ENCODE assay signal across 18 cellular contexts in the genomic region with DNA sequence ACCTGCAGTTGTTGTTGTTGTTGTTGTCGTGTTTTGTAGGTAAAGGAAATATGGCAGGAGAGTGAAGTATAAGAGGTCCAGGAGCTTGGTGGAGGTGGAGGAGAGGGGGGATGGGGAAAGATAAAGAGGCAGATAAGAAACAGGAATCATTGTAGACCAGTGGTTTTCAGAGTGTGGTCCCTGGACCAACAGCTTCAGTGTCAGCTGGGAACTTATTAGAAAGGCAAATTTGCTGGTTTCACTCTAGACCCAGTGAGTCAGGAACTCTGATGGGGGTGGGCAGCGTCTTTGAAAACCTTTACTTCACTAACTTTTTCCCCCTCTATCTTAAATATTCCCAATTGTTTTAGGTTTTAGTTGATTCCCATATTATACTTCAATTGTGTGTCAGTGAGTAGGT.
DNase-seq lines count a peak whose midpoint lies in the region; ATAC-seq, FAIRE-seq and TF ChIP-seq lines count a peak whose summit lies in the region.
"Had no signal": no experiment of that assay in that cellular context is flagged by ENCODE, and none has a peak within 500 bp of the region (broad histone marks: within the 10 kb centered on the region; RNA-seq: fewer than 3 reads in every experiment).

No MANE protein-coding gene starts in this region.

- intact Hi-C loops in activated B cell treated with CpG ODN at 0.5 μM for 24 hours (cut with micrococcal nuclease): loop anchor here (1.0 to 10.0 kb wide), 4 partner anchors 48 to 855 kb away; no protein-coding TSS in a partner anchor

- H3K27me3 Mint-ChIP-seq in activated B cell treated with CpG ODN at 0.5 μM for 24 hours: no peaks in the 10 kb centered on the region
- H3K27me3 Mint-ChIP-seq in activated naive CD8-positive, alpha-beta T cell treated with anti-CD3 and anti-CD28 coated beads for 36 hours: peaks cover 26% of the 10 kb centered on the region

- H3K9me3 Mint-ChIP-seq in activated B cell treated with CpG ODN at 0.5 μM for 24 hours: peaks cover 4% of the 10 kb centered on the region
- no peaks in the 10 kb centered on the region for H3K9me3 Mint-ChIP-seq in activated naive CD8-positive, alpha-beta T cell treated with anti-CD3 and anti-CD28 coated beads for 36 hours
- H3K9me3 Mint-ChIP-seq: activated naive CD8-positive, alpha-beta T cell treated with anti-CD3 and anti-CD28 coated beads, Interleukin-2, amount 10 ng/mL, durations not matched to agents 7 days and 5 days; T-helper 2 cell treated with Interferon-gamma antibody and Interleukin-4, amounts not matched to agents 5 μg/mL and 100 μg/mL, for 36 hours had no signal

- TF ChIP-seq CTCF in activated B cell treated with CpG ODN at 0.5 μM for 24 hours (IDR thresholded peaks at IDR 0.05) (no peak), SK-N-SH (IDR thresholded peaks at IDR 0.05) (no peak)

- H3K9me3 ChIP-seq in SK-N-SH (no peaks in the 10 kb centered on the region), small intestine (ENCODE audit: control insufficient read depth, low read depth) (no peaks in the 10 kb centered on the region)
- H3K9me3 ChIP-seq: ovary had no signal

- POLR2A ChIA-PET in activated B cell treated with CpG ODN at 0.5 μM for 24 hours (lab: Charles Lee): interaction anchor here (0.9 to 2.6 kb wide), 5 partner anchors 12 to 167 kb away, joined by 3 to 15 read pairs (median 7); no protein-coding TSS in a partner anchor
- POLR2A ChIA-PET in SK-N-SH (lab: Yijun Ruan, JAX): no interaction called here

- no peaks in the 10 kb centered on the region for H3K9me2 ChIP-seq in SK-N-SH

- FAIRE-seq in small intestine (lab: Jason Lieb, UNC): no peak
- FAIRE-seq: urothelium cell line had no signal

- H3K27me3 ChIP-seq in SK-N-SH (ENCODE audit: insufficient read depth): no peaks in the 10 kb centered on the region
- H3K27me3 ChIP-seq in small intestine (ENCODE audit: control insufficient read depth in 2 of 2, insufficient read depth in 2 of 2, low read length in 2 of 2): no peaks in the 10 kb centered on the region
- H3K27me3 ChIP-seq: ovary had no signal

- H3K4me3 ChIP-seq in SK-N-SH (ENCODE audit: low read depth in 2 of 2, low read length in 1 of 2) (no peak overlapping the region), small intestine (ENCODE audit: low read depth in 1 of 2, low read length in 2 of 2) (no peak overlapping the region)
- H3K4me3 ChIP-seq: ovary had no signal

- peak overlapping the region; percentile 84 for H3K27ac Mint-ChIP-seq in activated B cell treated with CpG ODN at 0.5 μM for 24 hours
- no peak overlapping the region for H3K27ac Mint-ChIP-seq in activated naive CD8-positive, alpha-beta T cell treated with anti-CD3 and anti-CD28 coated beads for 36 hours
- H3K27ac Mint-ChIP-seq: activated naive CD8-positive, alpha-beta T cell treated with anti-CD3 and anti-CD28 coated beads, Interleukin-2, amount 10 ng/mL, durations not matched to agents 7 days and 5 days; T-helper 2 cell treated with Interferon-gamma antibody and Interleukin-4, amounts not matched to agents 5 μg/mL and 100 μg/mL, for 36 hours had no signal

- no peak overlapping the region for H3K27ac ChIP-seq in SK-N-SH (ENCODE audit: low read depth in 2 of 2, low read length in 1 of 2)
- no peak overlapping the region for H3K27ac ChIP-seq in small intestine (ENCODE audit: low read depth in 1 of 2, low read length in 1 of 2)
- H3K27ac ChIP-seq: ovary had no signal

- DNase-seq in activated B cell treated with CpG ODN at 0.5 μM for 24 hours (no peak), SK-N-SH (no peak), H4 (ENCODE audit: low spot score) (no peak), small intestine (no peak)
- DNase-seq in activated naive CD8-positive, alpha-beta T cell treated with anti-CD3 and anti-CD28 coated beads for 36 hours: no peak
- DNase-seq: activated naive CD8-positive, alpha-beta T cell treated with anti-CD3 and anti-CD28 coated beads, Interleukin-2, amount 10 ng/mL, durations not matched to agents 7 days and 5 days; DMS153; H7; mammary epithelial cell; NCI-H1048; NCI-H446; ovary; stimulated activated CD4-positive, alpha-beta T cell treated with anti-CD3 and anti-CD28 coated beads, Interleukin-15, amount 100 ng/mL, for 24 hours had no signal

- peak; percentile 57 for ATAC-seq in GM18498 (IDR thresholded peaks at IDR 0.05; ENCODE audit: unreplicated experiment)
- ATAC-seq in GM21528 (IDR thresholded peaks at IDR 0.05; ENCODE audit: low FRiP score, unreplicated experiment): peak; percentile 63
- ATAC-seq in HG03095 (IDR thresholded peaks at IDR 0.05; ENCODE audit: unreplicated experiment): peak; percentile 39
- peak; percentile 65 for ATAC-seq in activated B cell treated with CpG ODN at 0.5 μM for 24 hours (ENCODE audit: low read depth)

- no peaks in the 10 kb centered on the region for H3K36me3 ChIP-seq in SK-N-SH (replicated peaks in 1 of 2; ENCODE audit: control insufficient read depth in 1 of 2, insufficient read depth in 2 of 2, low read length in 1 of 2)
- H3K36me3 ChIP-seq in small intestine (ENCODE audit: control insufficient read depth in 2 of 2, insufficient read depth in 2 of 2, low read length in 2 of 2): no peaks in the 10 kb centered on the region
- H3K36me3 ChIP-seq: ovary had no signal

- H3K4me1 ChIP-seq in SK-N-SH (ENCODE audit: control insufficient read depth in 1 of 2, insufficient read depth in 2 of 2, low read depth in 1 of 2, low read length in 1 of 2): peaks cover 18 to 23% of the 10 kb centered on the region in 2 experiments
- H3K4me1 ChIP-seq in small intestine (ENCODE audit: control insufficient read depth in 2 of 2, insufficient read depth in 1 of 2, low read depth in 1 of 2, low read length in 1 of 2): no peaks in the 10 kb centered on the region

- CTCF ChIA-PET in activated B cell treated with CpG ODN at 0.5 μM for 24 hours (lab: Charles Lee) (no interaction called here), SK-N-SH (lab: Yijun Ruan, JAX) (interaction anchor here (1.1 to 2.4 kb wide), 3 partner anchors 8 to 175 kb away, joined by 4 to 7 read pairs (median 5); no protein-coding TSS in a partner anchor)

- H3K79me2 ChIP-seq in SK-N-SH (ENCODE audit: insufficient read depth): 0 out of 2 replicates have a peak, but pooled peaks cover 4% of the 10 kb centered on the region

- TF ChIP-seq RAD21 in SK-N-SH (IDR thresholded peaks at IDR 0.05; ENCODE audit: low read length): no peak

- no peak for TF ChIP-seq EP300 in SK-N-SH (IDR thresholded peaks at IDR 0.05; ENCODE audit: borderline replicate concordance in 1 of 2, low read depth in 1 of 2, low read length in 1 of 2)

- WGBS in SK-N-SH (ENCODE audit: low lambda C conversion rate): 73% methylated on average over 2 of the region's 2 CpGs
- WGBS in small intestine, 3 donors: 88 to 93% (median 91%) methylated on average over 2 of the region's 2 CpGs

- no peaks in the 10 kb centered on the region for H4K20me1 ChIP-seq in SK-N-SH (ENCODE audit: insufficient read depth)

- H3K9ac ChIP-seq in SK-N-SH: no peak overlapping the region

- no peak overlapping the region for H2AFZ ChIP-seq in SK-N-SH (ENCODE audit: low read depth)

- H3K4me3 Mint-ChIP-seq in activated B cell treated with CpG ODN at 0.5 μM for 24 hours: peak overlapping the region; percentile 78
- no peak overlapping the region for H3K4me3 Mint-ChIP-seq in activated naive CD8-positive, alpha-beta T cell treated with anti-CD3 and anti-CD28 coated beads for 36 hours
- H3K4me3 Mint-ChIP-seq: activated naive CD8-positive, alpha-beta T cell treated with anti-CD3 and anti-CD28 coated beads, Interleukin-2, amount 10 ng/mL, durations not matched to agents 7 days and 5 days; T-helper 2 cell treated with Interferon-gamma antibody and Interleukin-4, amounts not matched to agents 5 μg/mL and 100 μg/mL, for 36 hours had no signal

- H3K36me3 Mint-ChIP-seq in activated B cell treated with CpG ODN at 0.5 μM for 24 hours (ENCODE audit: low read depth): peaks cover 12% of the 10 kb centered on the region
- no peaks in the 10 kb centered on the region for H3K36me3 Mint-ChIP-seq in activated naive CD8-positive, alpha-beta T cell treated with anti-CD3 and anti-CD28 coated beads for 36 hours
- H3K36me3 Mint-ChIP-seq: activated naive CD8-positive, alpha-beta T cell treated with anti-CD3 and anti-CD28 coated beads, Interleukin-2, amount 10 ng/mL, durations not matched to agents 7 days and 5 days had no signal

- H3K4me2 ChIP-seq in SK-N-SH: no peak overlapping the region

- H3F3A ChIP-seq in SK-N-SH (replicated peaks; ENCODE audit: insufficient read depth): no peaks in the 10 kb centered on the region

- H3K4me1 Mint-ChIP-seq in activated B cell treated with CpG ODN at 0.5 μM for 24 hours: peaks cover 55% of the 10 kb centered on the region
- H3K4me1 Mint-ChIP-seq in activated naive CD8-positive, alpha-beta T cell treated with anti-CD3 and anti-CD28 coated beads for 36 hours: peaks cover 1% of the 10 kb centered on the region
- H3K4me1 Mint-ChIP-seq: activated naive CD8-positive, alpha-beta T cell treated with anti-CD3 and anti-CD28 coated beads, Interleukin-2, amount 10 ng/mL, durations not matched to agents 7 days and 5 days had no signal

TF ChIP-seq in SK-N-SH, 30 proteins besides CTCF, POLR2A, EP300 and RAD21 (continues in another document):
- TF ChIP-seq, protein P1, sequence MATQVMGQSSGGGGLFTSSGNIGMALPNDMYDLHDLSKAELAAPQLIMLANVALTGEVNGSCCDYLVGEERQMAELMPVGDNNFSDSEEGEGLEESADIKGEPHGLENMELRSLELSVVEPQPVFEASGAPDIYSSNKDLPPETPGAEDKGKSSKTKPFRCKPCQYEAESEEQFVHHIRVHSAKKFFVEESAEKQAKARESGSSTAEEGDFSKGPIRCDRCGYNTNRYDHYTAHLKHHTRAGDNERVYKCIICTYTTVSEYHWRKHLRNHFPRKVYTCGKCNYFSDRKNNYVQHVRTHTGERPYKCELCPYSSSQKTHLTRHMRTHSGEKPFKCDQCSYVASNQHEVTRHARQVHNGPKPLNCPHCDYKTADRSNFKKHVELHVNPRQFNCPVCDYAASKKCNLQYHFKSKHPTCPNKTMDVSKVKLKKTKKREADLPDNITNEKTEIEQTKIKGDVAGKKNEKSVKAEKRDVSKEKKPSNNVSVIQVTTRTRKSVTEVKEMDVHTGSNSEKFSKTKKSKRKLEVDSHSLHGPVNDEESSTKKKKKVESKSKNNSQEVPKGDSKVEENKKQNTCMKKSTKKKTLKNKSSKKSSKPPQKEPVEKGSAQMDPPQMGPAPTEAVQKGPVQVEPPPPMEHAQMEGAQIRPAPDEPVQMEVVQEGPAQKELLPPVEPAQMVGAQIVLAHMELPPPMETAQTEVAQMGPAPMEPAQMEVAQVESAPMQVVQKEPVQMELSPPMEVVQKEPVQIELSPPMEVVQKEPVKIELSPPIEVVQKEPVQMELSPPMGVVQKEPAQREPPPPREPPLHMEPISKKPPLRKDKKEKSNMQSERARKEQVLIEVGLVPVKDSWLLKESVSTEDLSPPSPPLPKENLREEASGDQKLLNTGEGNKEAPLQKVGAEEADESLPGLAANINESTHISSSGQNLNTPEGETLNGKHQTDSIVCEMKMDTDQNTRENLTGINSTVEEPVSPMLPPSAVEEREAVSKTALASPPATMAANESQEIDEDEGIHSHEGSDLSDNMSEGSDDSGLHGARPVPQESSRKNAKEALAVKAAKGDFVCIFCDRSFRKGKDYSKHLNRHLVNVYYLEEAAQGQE (IDR thresholded peaks at IDR 0.05; ENCODE audit: low read depth, low read length): no peak
